1 cellular context compared by ENCODE assay signal in genomic region chr1:151981178-151981525, GRCh38.
TF ChIP-seq lines count a peak whose summit lies in the region.

No MANE protein-coding gene starts in this region.

TF ChIP-seq in SK-N-SH, 30 proteins besides CTCF, POLR2A, EP300 and RAD21 (continued from another document):
- TF ChIP-seq USF2 (IDR thresholded peaks at IDR 0.05; ENCODE audit: borderline replicate concordance, low read depth, low read length), result no peak
- TF ChIP-seq FOXJ3 (CRISPR knock-in tag; IDR thresholded peaks at IDR 0.05), result no peak
- no peak for TF ChIP-seq USF1 (IDR thresholded peaks at IDR 0.05; ENCODE audit: borderline replicate concordance, low read depth)
- TF ChIP-seq SMC3 (IDR thresholded peaks at IDR 0.05; ENCODE audit: low read depth, low read length), result no peak
- no peak for TF ChIP-seq GATA2 (CRISPR knock-in tag; IDR thresholded peaks at IDR 0.05)
- TF ChIP-seq MXI1 (IDR thresholded peaks at IDR 0.05; ENCODE audit: low read depth, low read length), result no peak
- TF ChIP-seq FOXM1 (IDR thresholded peaks at IDR 0.05; ENCODE audit: low read depth), result no peak
TF ChIP-seq in SK-N-SH: peak in this region for 0.
